13 cellular contexts compared by ENCODE assay signal in the genomic region with DNA sequence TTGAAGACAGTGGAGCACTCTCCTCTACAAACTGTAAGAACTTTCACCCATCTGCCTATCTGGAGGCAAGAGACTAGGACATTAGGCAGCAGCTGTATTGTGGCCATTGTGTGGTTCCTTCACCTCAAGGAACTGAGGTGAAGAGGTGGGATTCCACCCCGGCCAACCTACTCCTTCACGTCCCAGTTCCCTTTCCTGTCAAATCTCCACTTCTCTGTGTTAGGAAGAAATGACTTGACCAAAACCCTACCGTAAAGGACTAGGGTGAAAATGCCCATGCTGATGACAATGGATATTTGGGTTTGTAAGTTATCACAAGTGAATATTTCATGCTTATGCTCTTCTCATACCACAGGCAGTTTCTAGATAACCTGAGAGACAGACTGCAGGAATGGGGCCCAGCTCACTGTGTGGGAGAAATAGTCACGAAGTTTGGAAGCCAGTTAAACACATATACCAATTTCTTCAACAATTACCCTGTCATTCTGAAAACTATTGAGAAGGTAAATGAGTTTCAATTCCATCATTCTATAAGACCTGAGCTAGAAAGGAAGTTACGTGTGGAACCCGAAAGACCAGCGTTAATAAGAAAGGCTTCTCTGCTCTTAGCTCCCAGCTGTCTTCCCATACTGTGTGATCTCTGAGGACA.
DNase-seq lines count a peak whose midpoint lies in the region; ATAC-seq, FAIRE-seq and TF ChIP-seq lines count a peak whose summit lies in the region.
"Had no signal": no experiment of that assay in that cellular context is flagged by ENCODE, and none has a peak within 500 bp of the region (broad histone marks: within the 10 kb centered on the region; RNA-seq: fewer than 3 reads in every experiment).

No MANE protein-coding gene starts in this region.

- peak; percentile 87 for FAIRE-seq in GM18507 (lab: Jason Lieb, UNC)

- DNase-seq in GM18507 (ENCODE audit: extremely low spot score, insufficient read length, low read depth) = no peak
- DNase-seq in effector memory CD8-positive, alpha-beta T cell = no peak
- no peak for DNase-seq in NCI-H1105 treated with DMSO at 0.1 percent for 48 hours (lab: John Stamatoyannopoulos, UW)
- no peak for DNase-seq in pons (ENCODE audit: low spot score)
- DNase-seq in upper lobe of left lung = no peak
- DNase-seq: Kasumi-1, NCI-H446 had no signal

- H3K4me3 Mint-ChIP-seq in effector memory CD8-positive, alpha-beta T cell = no peak overlapping the region
- H3K4me3 Mint-ChIP-seq: brain; stimulated activated naive CD8-positive, alpha-beta T cell treated with anti-CD3 and anti-CD28 coated beads, Interleukin-15, Interleukin-2, amounts not matched to agents 100 ng/mL and 50 ng/mL, for 24 hours had no signal

- no peak for TF ChIP-seq CTCF in upper lobe of left lung (IDR thresholded peaks at IDR 0.05)

- 92 to 95% methylated on average over 7 of the region's 7 CpGs for WGBS in upper lobe of left lung, 2 donors

- no peaks in the 10 kb centered on the region for H3K4me1 Mint-ChIP-seq in effector memory CD8-positive, alpha-beta T cell (ENCODE audit: low read depth in 2 of 2)
- H3K4me1 Mint-ChIP-seq: brain had no signal

- no peaks in the 10 kb centered on the region for H3K4me1 ChIP-seq in upper lobe of left lung

- no peaks in the 10 kb centered on the region for H3K9me3 ChIP-seq in upper lobe of left lung

- no peak overlapping the region for H3K27ac Mint-ChIP-seq in effector memory CD8-positive, alpha-beta T cell
- H3K27ac Mint-ChIP-seq: stimulated activated naive CD8-positive, alpha-beta T cell treated with anti-CD3 and anti-CD28 coated beads, Interleukin-15, Interleukin-2, amounts not matched to agents 100 ng/mL and 50 ng/mL, for 24 hours had no signal

- H3K36me3 ChIP-seq in upper lobe of left lung = no peaks in the 10 kb centered on the region

- TF ChIP-seq POLR2A in upper lobe of left lung (IDR thresholded peaks at IDR 0.05) = no peak

- no peak for TF ChIP-seq EP300 in upper lobe of left lung (IDR thresholded peaks at IDR 0.05)

- no peaks in the 10 kb centered on the region for H3K27me3 Mint-ChIP-seq in effector memory CD8-positive, alpha-beta T cell
- H3K27me3 Mint-ChIP-seq: brain; stimulated activated naive CD8-positive, alpha-beta T cell treated with anti-CD3 and anti-CD28 coated beads, Interleukin-15, Interleukin-2, amounts not matched to agents 100 ng/mL and 50 ng/mL, for 24 hours had no signal

- no peaks in the 10 kb centered on the region for H3K9me3 Mint-ChIP-seq in effector memory CD8-positive, alpha-beta T cell
- H3K9me3 Mint-ChIP-seq: brain; stimulated activated naive CD8-positive, alpha-beta T cell treated with anti-CD3 and anti-CD28 coated beads, Interleukin-15, Interleukin-2, amounts not matched to agents 100 ng/mL and 50 ng/mL, for 24 hours had no signal

- H3K27ac ChIP-seq in upper lobe of left lung = no peak overlapping the region

- ATAC-seq in GM19351 (IDR thresholded peaks at IDR 0.05; ENCODE audit: unreplicated experiment) (peak; percentile 76), HG02763 (IDR thresholded peaks at IDR 0.05; ENCODE audit: unreplicated experiment) (peak; percentile 64), HG03469 (IDR thresholded peaks at IDR 0.05; ENCODE audit: unreplicated experiment) (peak; percentile 53), upper lobe of left lung (ENCODE audit: low FRiP score in 2 of 2) (no peak)
- ATAC-seq in effector memory CD8-positive, alpha-beta T cell (replicated peaks) = no peak
- ATAC-seq: SK-N-SH treated with all-trans-retinoic acid at 6 μM for 48 hours had no signal

- no peaks in the 10 kb centered on the region for H3K36me3 Mint-ChIP-seq in effector memory CD8-positive, alpha-beta T cell (ENCODE audit: insufficient read depth)
- H3K36me3 Mint-ChIP-seq: brain had no signal

- no peaks in the 10 kb centered on the region for H3K27me3 ChIP-seq in upper lobe of left lung

- no peak overlapping the region for H3K4me3 ChIP-seq in upper lobe of left lung

Comparison
In these comparisons a context has a peak if more than half of its experiments do, and no peak if none do; other contexts are left out.
1. ATAC-seq: peak in GM19351 (single experiment), HG02763 (single experiment) and HG03469 (single experiment); none in effector memory CD8-positive, alpha-beta T cell (single experiment) and upper lobe of left lung (0 of 2).